In genomic region chr1:79369091-79369490, GRCh38 we compare ENCODE assay signal across 9 cellular contexts.
"Had no signal": no experiment of that assay in that cellular context is flagged by ENCODE, and none has a peak within 500 bp of the region (broad histone marks: within the 10 kb centered on the region; RNA-seq: fewer than 3 reads in every experiment).

No MANE protein-coding gene starts in this region.

- H3K4me3 Mint-ChIP-seq: GM23338, HFFc6, IgD-negative memory B cell had no signal

- FAIRE-seq: HepG2 had no signal

- H3K4me1 ChIP-seq: HAP-1 had no signal

- H3K9me3 Mint-ChIP-seq: GM23338, HFFc6, IgD-negative memory B cell had no signal

- DNase-seq: H7, HFFc6, KBM-7 had no signal

- H2AFZ ChIP-seq: GM23338 had no signal

- H3K4me1 Mint-ChIP-seq: IgD-negative memory B cell had no signal

- H3K9me3 ChIP-seq: HAP-1 had no signal

- H3K27ac Mint-ChIP-seq: GM23338, HFFc6, IgD-negative memory B cell had no signal

- H3K27me3 Mint-ChIP-seq: IgD-negative memory B cell had no signal

- H3K4me2 ChIP-seq: GM23338 had no signal

- H3K36me3 Mint-ChIP-seq: IgD-negative memory B cell had no signal

- H3K27ac ChIP-seq: HL-60 had no signal

- H3K36me3 ChIP-seq: HAP-1 had no signal

- ATAC-seq: GM23338, HCT116, HepG2 had no signal

- H3K4me3 ChIP-seq: GM23338, HAP-1 had no signal
